Comparison of ENCODE assay signal across 11 cellular contexts in genomic region chr6:136524936-136525413, GRCh38. TPM values are rescaled to one million over a fixed set of nuclear protein-coding genes. Genes with fewer than 3 reads are reported as not detected.
DNase-seq lines count a peak whose midpoint lies in the region; ATAC-seq, FAIRE-seq and TF ChIP-seq lines count a peak whose summit lies in the region.
"Had no signal": no experiment of that assay in that cellular context is flagged by ENCODE, and none has a peak within 500 bp of the region (broad histone marks: within the 10 kb centered on the region; RNA-seq: fewer than 3 reads in every experiment).

No MANE protein-coding gene starts in this region.

- no peaks in the 10 kb centered on the region for H3K36me3 ChIP-seq in pancreas

- H3K36me3 Mint-ChIP-seq in activated CD8-positive, alpha-beta memory T cell treated with anti-CD3 and anti-CD28 coated beads, Interleukin-2, amount 10 ng/mL, durations not matched to agents 7 days and 5 days: peaks cover 2% of the 10 kb centered on the region

- WGBS in pancreas, 2 donors: 33 to 40% methylated on average over 2 of the region's 2 CpGs

- H3K9me3 ChIP-seq in pancreas: no peaks in the 10 kb centered on the region

- FAIRE-seq in pancreas (lab: Jason Lieb, UNC): no peak
- FAIRE-seq: A204.1 had no signal

- intact Hi-C loops in pancreas (cut with DNase I): no loop called here

- H3K9me3 Mint-ChIP-seq in activated CD8-positive, alpha-beta memory T cell treated with anti-CD3 and anti-CD28 coated beads, Interleukin-2, amount 10 ng/mL, durations not matched to agents 7 days and 5 days (ENCODE audit: low read depth): no peaks in the 10 kb centered on the region
- H3K9me3 Mint-ChIP-seq: neural crest cell; T-helper 2 cell treated with Interferon-gamma antibody and Interleukin-4, amounts not matched to agents 5 μg/mL and 100 μg/mL, for 36 hours had no signal

- DNase-seq in NCI-H1092 treated with DMSO at 0.1 percent for 48 hours (lab: John Stamatoyannopoulos, UW): peak; percentile 44
- DNase-seq in NCI-H1092 (lab: John Stamatoyannopoulos, UW): no peak
- peak; percentile 65 for DNase-seq in NCI-H2227 (lab: John Stamatoyannopoulos, UW; ENCODE audit: unreplicated experiment)
- DNase-seq in caudate nucleus (lab: John Stamatoyannopoulos, UW): peak in 29 of 61 donors; percentile 4 to 61 (median 27)
- no peak for DNase-seq in pancreas
- DNase-seq in SW 1271 (lab: John Stamatoyannopoulos, UW): no peak
- DNase-seq in activated CD8-positive, alpha-beta memory T cell treated with anti-CD3 and anti-CD28 coated beads, Interleukin-2, amount 10 ng/mL, durations not matched to agents 7 days and 5 days: no peak
- no peak for DNase-seq in HUDEP-2 (lab: John Stamatoyannopoulos, UW; ENCODE audit: unreplicated experiment in 76 of 76)

- H3K27me3 ChIP-seq in pancreas: no peaks in the 10 kb centered on the region

- peaks cover 19% of the 10 kb centered on the region for H3K4me1 Mint-ChIP-seq in activated CD8-positive, alpha-beta memory T cell treated with anti-CD3 and anti-CD28 coated beads, Interleukin-2, amount 10 ng/mL, durations not matched to agents 7 days and 5 days

- peak in 3 of 4 donors; percentile 36 to 46 (median 39) for ATAC-seq in pancreas
- no peak for ATAC-seq in activated CD8-positive, alpha-beta memory T cell treated with anti-CD3 and anti-CD28 coated beads, Interleukin-2, amount 10 ng/mL, durations not matched to agents 7 days and 5 days

- peaks cover 38% of the 10 kb centered on the region for H3K27me3 Mint-ChIP-seq in activated CD8-positive, alpha-beta memory T cell treated with anti-CD3 and anti-CD28 coated beads, Interleukin-2, amount 10 ng/mL, durations not matched to agents 7 days and 5 days

- H3K4me3 ChIP-seq in pancreas: no peak overlapping the region

- CTCF ChIA-PET in activated CD8-positive, alpha-beta memory T cell treated with anti-CD3 and anti-CD28 coated beads, Interleukin-2, amount 10 ng/mL, durations not matched to agents 7 days and 5 days (lab: Charles Lee): interaction anchor here (1.3 to 2.4 kb wide), 2 partner anchors 20 to 25 kb away, joined by 3 to 15 read pairs; partner anchors contain the start of gene MAP7

- no peak overlapping the region for H3K27ac Mint-ChIP-seq in activated CD8-positive, alpha-beta memory T cell treated with anti-CD3 and anti-CD28 coated beads, Interleukin-2, amount 10 ng/mL, durations not matched to agents 7 days and 5 days
- H3K27ac Mint-ChIP-seq: T-helper 2 cell treated with Interferon-gamma antibody and Interleukin-4, amounts not matched to agents 5 μg/mL and 100 μg/mL, for 36 hours had no signal

- H3K27ac ChIP-seq in caudate nucleus (ENCODE audit: low read depth, low read length) (peak overlapping the region; percentile 95), pancreas (peak overlapping the region in 1 of 4 donors; percentile 49)

- H3K4me3 Mint-ChIP-seq in activated CD8-positive, alpha-beta memory T cell treated with anti-CD3 and anti-CD28 coated beads, Interleukin-2, amount 10 ng/mL, durations not matched to agents 7 days and 5 days: no peak overlapping the region
- H3K4me3 Mint-ChIP-seq: neural crest cell; T-helper 2 cell treated with Interferon-gamma antibody and Interleukin-4, amounts not matched to agents 5 μg/mL and 100 μg/mL, for 36 hours had no signal

- no peak for TF ChIP-seq CTCF in pancreas (IDR thresholded peaks at IDR 0.05)

- peaks cover 4 to 14% (median 6%) of the 10 kb centered on the region in 3 donors for H3K4me1 ChIP-seq in pancreas

RNA-seq across cellular contexts. Expression of gene MAP7, which starts 25.2 kb away (rescaled TPM):
- 10 to 100 TPM; 23.7 to 37.9 (median 27.6) TPM for total RNA-seq in pancreas
- polyA plus RNA-seq in pancreas: 10 to 100 TPM; 10.7 to 12.9 TPM
- under 1 TPM; 0.29 to 0.59 TPM for total RNA-seq in activated CD8-positive, alpha-beta memory T cell treated with anti-CD3 and anti-CD28 coated beads, Interleukin-2, amount 10 ng/mL, durations not matched to agents 7 days and 5 days

Comparison
In these comparisons a context has a peak if more than half of its experiments do, and no peak if none do; other contexts are left out.
1. DNase-seq: peak in NCI-H1092 treated with DMSO at 0.1 percent for 48 hours (single experiment) and NCI-H2227 (single experiment); none in NCI-H1092 (single experiment), pancreas (0 of 6), SW 1271 (0 of 2), activated CD8-positive, alpha-beta memory T cell treated with anti-CD3 and anti-CD28 coated beads, Interleukin-2, amount 10 ng/mL, durations not matched to agents 7 days and 5 days (single experiment) and HUDEP-2 (0 of 76).
2. RNA of gene MAP7, which starts 25.2 kb away (total RNA-seq): 23.7 to 37.9 TPM in pancreas; 0.29 to 0.59 TPM in activated CD8-positive, alpha-beta memory T cell treated with anti-CD3 and anti-CD28 coated beads, Interleukin-2, amount 10 ng/mL, durations not matched to agents 7 days and 5 days; every median in the first group is over 10 times any median in the second.